ENCODE assay signal across 20 cellular contexts in genomic region chr10:61063035-61063434, GRCh38.
A peak's percentile ranks its signal among the peaks of the same experiment; 100 is the strongest.
DNase-seq lines count a peak whose midpoint lies in the region; ATAC-seq and TF ChIP-seq lines count a peak whose summit lies in the region.
"Had no signal": no experiment of that assay in that cellular context is flagged by ENCODE, and none has a peak within 500 bp of the region (broad histone marks: within the 10 kb centered on the region; RNA-seq: fewer than 3 reads in every experiment).

No MANE protein-coding gene starts in this region.

- H3K27ac ChIP-seq in colonic mucosa: no peak overlapping the region
- no peak overlapping the region for H3K27ac ChIP-seq in mesendoderm (ENCODE audit: low read depth, low read length)
- H3K27ac ChIP-seq in mesenchymal stem cell (ENCODE audit: low read length, poor library complexity, severe bottlenecking): no peak overlapping the region
- H3K27ac ChIP-seq: ovary had no signal

- no peaks in the 10 kb centered on the region for H3K79me1 ChIP-seq in mesendoderm (ENCODE audit: low read length)
- no peaks in the 10 kb centered on the region for H3K79me1 ChIP-seq in mesenchymal stem cell (replicated peaks; ENCODE audit: low read length, poor library complexity, severe bottlenecking)

- no CpG with 5 or more reads among the region's 3 CpGs for WGBS in mesendoderm (ENCODE audit: extremely low coverage, insufficient coverage, low lambda C conversion rate)
- WGBS in mesenchymal stem cell: 90% methylated on average over 2 of the region's 3 CpGs

- H3K9me3 ChIP-seq in colonic mucosa: no peaks in the 10 kb centered on the region
- H3K9me3 ChIP-seq in mesenchymal stem cell (ENCODE audit: control insufficient read depth, low read length): no peaks in the 10 kb centered on the region
- H3K9me3 ChIP-seq: ovary, spleen had no signal

- no peaks in the 10 kb centered on the region for H3K4me1 Mint-ChIP-seq in activated CD8-positive, alpha-beta T cell treated with anti-CD3 and anti-CD28 coated beads, Interleukin-2, amount 10 ng/mL, durations not matched to agents 7 days and 5 days (ENCODE audit: low read depth)
- H3K4me1 Mint-ChIP-seq: activated naive CD4-positive, alpha-beta T cell treated with anti-CD3 and anti-CD28 coated beads, Interleukin-2, amount 10 ng/mL, durations not matched to agents 7 days and 5 days had no signal

- no peak for TF ChIP-seq CTCF in colonic mucosa (IDR thresholded peaks at IDR 0.05)

- H2BK120ac ChIP-seq in mesendoderm (ENCODE audit: low read depth, low read length) (no peak overlapping the region), mesenchymal stem cell (ENCODE audit: low read depth, low read length) (no peak overlapping the region)

- H3K4me2 ChIP-seq in mesendoderm (ENCODE audit: low read length): no peak overlapping the region
- no peak overlapping the region for H3K4me2 ChIP-seq in mesenchymal stem cell (ENCODE audit: low read length, poor library complexity, severe bottlenecking)

- H2BK15ac ChIP-seq in mesendoderm (replicated peaks; ENCODE audit: low read depth) (no peak overlapping the region), mesenchymal stem cell (ENCODE audit: low read depth, poor library complexity, severe bottlenecking) (no peak overlapping the region)

- intact Hi-C loops in colonic mucosa (cut with DNase I): no loop called here

- no peak overlapping the region for H2AFZ ChIP-seq in mesenchymal stem cell (ENCODE audit: low read depth, low read length)

- no peaks in the 10 kb centered on the region for H3K9me3 Mint-ChIP-seq in activated CD8-positive, alpha-beta T cell treated with anti-CD3 and anti-CD28 coated beads, Interleukin-2, amount 10 ng/mL, durations not matched to agents 7 days and 5 days (ENCODE audit: insufficient read depth)
- H3K9me3 Mint-ChIP-seq: activated naive CD4-positive, alpha-beta T cell treated with anti-CD3 and anti-CD28 coated beads, Interleukin-2, amount 10 ng/mL, durations not matched to agents 7 days and 5 days; endodermal cell; T-helper 2 cell treated with Interferon-gamma antibody and Interleukin-4, amounts not matched to agents 5 μg/mL and 100 μg/mL, for 36 hours had no signal

- no peak overlapping the region for H3K23ac ChIP-seq in mesendoderm (ENCODE audit: low read length)
- H3K23ac ChIP-seq in mesenchymal stem cell (ENCODE audit: low read length in 2 of 2): no peak overlapping the region

- peaks cover 2% of the 10 kb centered on the region for H3K27me3 Mint-ChIP-seq in activated CD8-positive, alpha-beta T cell treated with anti-CD3 and anti-CD28 coated beads, Interleukin-2, amount 10 ng/mL, durations not matched to agents 7 days and 5 days (ENCODE audit: low read depth)
- H3K27me3 Mint-ChIP-seq: activated naive CD4-positive, alpha-beta T cell treated with anti-CD3 and anti-CD28 coated beads, Interleukin-2, amount 10 ng/mL, durations not matched to agents 7 days and 5 days had no signal

- H2BK5ac ChIP-seq in mesendoderm (ENCODE audit: low read length): no peak overlapping the region
- no peak overlapping the region for H2BK5ac ChIP-seq in mesenchymal stem cell (ENCODE audit: low read depth, low read length, poor library complexity, severe bottlenecking)

- H3K27me3 ChIP-seq in colonic mucosa: no peaks in the 10 kb centered on the region
- no peaks in the 10 kb centered on the region for H3K27me3 ChIP-seq in mesendoderm (ENCODE audit: insufficient read depth, low read length, poor library complexity)
- H3K27me3 ChIP-seq in mesenchymal stem cell (ENCODE audit: control insufficient read depth in 1 of 2, insufficient read depth in 1 of 2, low read length in 2 of 2): peaks cover 0 to 41% of the 10 kb centered on the region in 2 experiments
- H3K27me3 ChIP-seq: ovary, spleen had no signal

- H4K5ac ChIP-seq in mesendoderm (ENCODE audit: low read length): no peak overlapping the region

- H3K9ac ChIP-seq in colonic mucosa (ENCODE audit: low read depth in 2 of 2, low read length in 2 of 2) (no peak overlapping the region), mesendoderm (ENCODE audit: low read length) (no peak overlapping the region), mesenchymal stem cell (ENCODE audit: low read length) (no peak overlapping the region)

- no peaks in the 10 kb centered on the region for H3K36me3 ChIP-seq in colonic mucosa
- no peaks in the 10 kb centered on the region for H3K36me3 ChIP-seq in mesendoderm (ENCODE audit: control insufficient read depth, insufficient read depth, low read length)
- H3K36me3 ChIP-seq in mesenchymal stem cell (ENCODE audit: control insufficient read depth in 1 of 2, insufficient read depth in 2 of 2, low read depth in 1 of 2, low read length in 2 of 2): no peaks in the 10 kb centered on the region
- H3K36me3 ChIP-seq: ovary, spleen had no signal

- H3K79me2 ChIP-seq in mesendoderm (ENCODE audit: control insufficient read depth, insufficient read depth, low read length): no peaks in the 10 kb centered on the region

- H3K27ac Mint-ChIP-seq in activated CD8-positive, alpha-beta T cell treated with anti-CD3 and anti-CD28 coated beads, Interleukin-2, amount 10 ng/mL, durations not matched to agents 7 days and 5 days: no peak overlapping the region
- H3K27ac Mint-ChIP-seq: activated naive CD4-positive, alpha-beta T cell treated with anti-CD3 and anti-CD28 coated beads, Interleukin-2, amount 10 ng/mL, durations not matched to agents 7 days and 5 days; endodermal cell; T-helper 2 cell treated with Interferon-gamma antibody and Interleukin-4, amounts not matched to agents 5 μg/mL and 100 μg/mL, for 36 hours had no signal

- ATAC-seq in activated CD8-positive, alpha-beta T cell treated with anti-CD3 and anti-CD28 coated beads, Interleukin-2, amount 10 ng/mL, durations not matched to agents 7 days and 5 days: no peak

- H3K4me3 Mint-ChIP-seq in activated CD8-positive, alpha-beta T cell treated with anti-CD3 and anti-CD28 coated beads, Interleukin-2, amount 10 ng/mL, durations not matched to agents 7 days and 5 days: no peak overlapping the region
- H3K4me3 Mint-ChIP-seq: activated naive CD4-positive, alpha-beta T cell treated with anti-CD3 and anti-CD28 coated beads, Interleukin-2, amount 10 ng/mL, durations not matched to agents 7 days and 5 days; endodermal cell; T-helper 2 cell treated with Interferon-gamma antibody and Interleukin-4, amounts not matched to agents 5 μg/mL and 100 μg/mL, for 36 hours had no signal

- no peak overlapping the region for H4K91ac ChIP-seq in mesenchymal stem cell (ENCODE audit: low read length)

- H3K56ac ChIP-seq in mesendoderm (ENCODE audit: low read length): no peak overlapping the region

- H3K4ac ChIP-seq in mesendoderm (ENCODE audit: low read depth, low read length) (no peak overlapping the region), mesenchymal stem cell (ENCODE audit: low read depth in 1 of 2, low read length in 2 of 2) (no peak overlapping the region)

- no peak overlapping the region for H2AK5ac ChIP-seq in mesendoderm (ENCODE audit: low read length)
- H2AK5ac ChIP-seq in mesenchymal stem cell (ENCODE audit: low read length, severe bottlenecking): no peak overlapping the region

- no peaks in the 10 kb centered on the region for H3K36me3 Mint-ChIP-seq in activated CD8-positive, alpha-beta T cell treated with anti-CD3 and anti-CD28 coated beads, Interleukin-2, amount 10 ng/mL, durations not matched to agents 7 days and 5 days (ENCODE audit: low read depth)
- H3K36me3 Mint-ChIP-seq: activated naive CD4-positive, alpha-beta T cell treated with anti-CD3 and anti-CD28 coated beads, Interleukin-2, amount 10 ng/mL, durations not matched to agents 7 days and 5 days had no signal

- H4K8ac ChIP-seq in mesendoderm (ENCODE audit: low read depth, low read length): no peak overlapping the region
- no peak overlapping the region for H4K8ac ChIP-seq in mesenchymal stem cell (ENCODE audit: low read length)

- no peak overlapping the region for H3K14ac ChIP-seq in mesenchymal stem cell (ENCODE audit: low read length in 2 of 2)

- POLR2A ChIA-PET in activated CD8-positive, alpha-beta T cell treated with anti-CD3 and anti-CD28 coated beads, Interleukin-2, amount 10 ng/mL, durations not matched to agents 7 days and 5 days (lab: Charles Lee): no interaction called here

- CTCF ChIA-PET in activated CD8-positive, alpha-beta T cell treated with anti-CD3 and anti-CD28 coated beads, Interleukin-2, amount 10 ng/mL, durations not matched to agents 7 days and 5 days (lab: Charles Lee): no interaction called here

- H3K18ac ChIP-seq in mesendoderm (ENCODE audit: low read length): peak overlapping the region; percentile 51
- H3K18ac ChIP-seq in mesenchymal stem cell (ENCODE audit: low read depth in 1 of 2, low read length in 2 of 2): peak overlapping the region in 1 of 2 experiments; percentile 12

- DNase-seq in AG08395 (ENCODE audit: low spot score) (peak; percentile 13), NCI-H446 (lab: John Stamatoyannopoulos, UW) (peak; percentile 59 to 83), colonic mucosa (peak; percentile 20), mesendoderm (peak; percentile 7), mesenchymal stem cell (no peak), AML-193 (lab: John Stamatoyannopoulos, UW) (no peak)
- DNase-seq in activated CD8-positive, alpha-beta T cell treated with anti-CD3 and anti-CD28 coated beads, Interleukin-2, amount 10 ng/mL, durations not matched to agents 7 days and 5 days: no peak
- DNase-seq in stimulated activated naive CD4-positive, alpha-beta T cell (lab: John Stamatoyannopoulos, UW): no peak
- DNase-seq: activated CD4-positive, alpha-beta T cell treated with anti-CD3 and anti-CD28 coated beads for 4 hours; activated naive CD4-positive, alpha-beta T cell treated with anti-CD3 and anti-CD28 coated beads, Interleukin-2, amount 10 ng/mL, durations not matched to agents 7 days and 5 days; Calu3; endodermal cell; glutamatergic neuron; IMR-90; islet precursor cell; MV-4-11; spleen; stimulated activated naive CD4-positive, alpha-beta T cell treated with Interleukin-2 at 50 U/mL for 16 hours had no signal

- H2BK12ac ChIP-seq in mesenchymal stem cell (ENCODE audit: low read length in 2 of 2): no peak overlapping the region

- H3K4me3 ChIP-seq in colonic mucosa: no peak overlapping the region
- H3K4me3 ChIP-seq in mesendoderm (ENCODE audit: low read length): no peak overlapping the region
- H3K4me3 ChIP-seq in mesenchymal stem cell (ENCODE audit: insufficient read depth in 1 of 2, low read depth in 1 of 2, low read length in 2 of 2): peak overlapping the region in 1 of 2 experiments; percentile 4
- H3K4me3 ChIP-seq: ovary, spleen had no signal

- H3K4me1 ChIP-seq in colonic mucosa: no peaks in the 10 kb centered on the region
- H3K4me1 ChIP-seq in mesendoderm (ENCODE audit: control insufficient read depth, low read depth, low read length): no peaks in the 10 kb centered on the region
- H3K4me1 ChIP-seq in mesenchymal stem cell (ENCODE audit: control insufficient read depth, insufficient read depth, low read depth, low read length): no peaks in the 10 kb centered on the region

Comparison
In these comparisons a context has a peak if more than half of its experiments do, and no peak if none do; other contexts are left out.
1. DNase-seq: peak in AG08395 (single experiment), NCI-H446 (2 of 2), colonic mucosa (single experiment) and mesendoderm (single experiment); none in activated CD8-positive, alpha-beta T cell treated with anti-CD3 and anti-CD28 coated beads, Interleukin-2, amount 10 ng/mL, durations not matched to agents 7 days and 5 days (single experiment), mesenchymal stem cell (single experiment), AML-193 (0 of 2) and stimulated activated naive CD4-positive, alpha-beta T cell (0 of 6).